In genomic region chr3:70176224-70176623, GRCh38 we compare ENCODE assay signal across 7 cellular contexts.
"Had no signal": no experiment of that assay in that cellular context is flagged by ENCODE, and none has a peak within 500 bp of the region (broad histone marks: within the 10 kb centered on the region; RNA-seq: fewer than 3 reads in every experiment).

No MANE protein-coding gene starts in this region.

- H3K4me3 ChIP-seq: K562 had no signal

- H3K9ac ChIP-seq: KMS-11 had no signal

- H3K27ac ChIP-seq: HL-60, KMS-11 had no signal

- ATAC-seq: K562 had no signal

- FAIRE-seq: HTR-8/SVneo, K562 had no signal

- DNase-seq: IMR-90, KBM-7, KG1 had no signal

- H3K4me2 ChIP-seq: KMS-11 had no signal
